20 cellular contexts compared by ENCODE assay signal in genomic region chr7:80199072-80199471, GRCh38.
A peak's percentile ranks its signal among the peaks of the same experiment; 100 is the strongest.
DNase-seq lines count a peak whose midpoint lies in the region; ATAC-seq, FAIRE-seq and TF ChIP-seq lines count a peak whose summit lies in the region.
"Had no signal": no experiment of that assay in that cellular context is flagged by ENCODE, and none has a peak within 500 bp of the region (broad histone marks: within the 10 kb centered on the region; RNA-seq: fewer than 3 reads in every experiment).

No MANE protein-coding gene starts in this region.

- H3K9ac ChIP-seq in kidney (ENCODE audit: low read length in 2 of 2): no peak overlapping the region
- H3K9ac ChIP-seq: GM23248 had no signal

- peaks cover 0 to 4% of the 10 kb centered on the region in 2 donors for H3K36me3 ChIP-seq in kidney (ENCODE audit: control insufficient read depth in 1 of 2, insufficient read depth in 2 of 2, low read length in 2 of 2)

- no peaks in the 10 kb centered on the region for H3K27me3 ChIP-seq in layer of hippocampus (ENCODE audit: control insufficient read depth, insufficient read depth, low read length)
- H3K27me3 ChIP-seq in CD4-positive, alpha-beta T cell (ENCODE audit: control insufficient read depth, insufficient read depth, low read length): no peaks in the 10 kb centered on the region

- no peaks in the 10 kb centered on the region for H3K36me3 Mint-ChIP-seq in CD4-positive, alpha-beta T cell (ENCODE audit: low read depth)

- no peak for TF ChIP-seq RAD21 in A549 (conservative IDR thresholded peaks at IDR 0.05 in 1 of 2, IDR thresholded peaks at IDR 0.05 in 1 of 2)

- no peak overlapping the region for H3K27ac Mint-ChIP-seq in CD4-positive, alpha-beta T cell
- H3K27ac Mint-ChIP-seq: CD8-positive, alpha-beta T cell had no signal

- H3K27ac ChIP-seq in A549 (no peak overlapping the region), angular gyrus (ENCODE audit: low read depth, low read length) (peak overlapping the region; percentile 8), epithelial cell of prostate (no peak overlapping the region), layer of hippocampus (ENCODE audit: low read depth, low read length) (peak overlapping the region; percentile 4), kidney (ENCODE audit: low read depth in 2 of 2, low read length in 2 of 2) (no peak overlapping the region)
- H3K27ac ChIP-seq in CD4-positive, alpha-beta T cell (ENCODE audit: low read depth, low read length): no peak overlapping the region
- H3K27ac ChIP-seq: GM23248 had no signal

- TF ChIP-seq CTCF in A549 (IDR thresholded peaks at IDR 0.05): no peak
- TF ChIP-seq CTCF in CD4-positive, alpha-beta T cell (IDR thresholded peaks at IDR 0.05): no peak
- no peak for TF ChIP-seq CTCF in kidney (IDR thresholded peaks at IDR 0.05; ENCODE audit: borderline replicate concordance, extremely low read depth, insufficient read depth)

- FAIRE-seq in A549 (lab: Jason Lieb, UNC): peak; percentile 23
- no peak for FAIRE-seq in kidney (lab: Jason Lieb, UNC)
- FAIRE-seq: G401.6, GM12892, H1 had no signal

- DNase-seq in A549 (ENCODE audit: low read depth in 1 of 2, low spot score in 1 of 2) (no peak), epithelial cell of prostate (ENCODE audit: low read depth, low spot score) (peak; percentile 18), amniotic stem cell (lab: John Stamatoyannopoulos, UW) (no peak), kidney (no peak)
- no peak for DNase-seq in NK-92 treated with Interleukin-12 subunit alpha and Interleukin-12 subunit beta, amount 100 ng/mL, for 24 hours (lab: John Stamatoyannopoulos, UW)
- DNase-seq in CD4-positive, alpha-beta T cell: no peak
- DNase-seq: 8988T; C1 segment of cervical spinal cord; Caco-2; CD8-positive, alpha-beta T cell; DMS153; DND-41; GM23248; H7; HCEC 1CT had no signal

- POLR2A ChIA-PET in A549 (lab: Yijun Ruan, JAX): no interaction called here
- POLR2A ChIA-PET in CD4-positive, alpha-beta T cell (lab: Charles Lee): no interaction called here

- H3K27me3 Mint-ChIP-seq in CD4-positive, alpha-beta T cell: no peaks in the 10 kb centered on the region

- H3K4me3 Mint-ChIP-seq in CD4-positive, alpha-beta T cell: no peak overlapping the region
- H3K4me3 Mint-ChIP-seq: CD8-positive, alpha-beta T cell had no signal

- intact Hi-C loops in CD4-positive, alpha-beta T cell (cut with DNase I, micrococcal nuclease): no loop called here
- intact Hi-C loops in kidney (cut with DNase I): no loop called here

- TF ChIP-seq POLR2A in A549 (IDR thresholded peaks at IDR 0.05; ENCODE audit: low read length): no peak

- no peak overlapping the region for H3K4me3 ChIP-seq in A549
- H3K4me3 ChIP-seq in kidney (ENCODE audit: low read length in 2 of 2): no peak overlapping the region
- H3K4me3 ChIP-seq: GM23248 had no signal

- CTCF ChIA-PET in A549 (lab: Yijun Ruan, JAX): no interaction called here
- CTCF ChIA-PET in CD4-positive, alpha-beta T cell (lab: Charles Lee): no interaction called here

- no peak for TF ChIP-seq EP300 in A549 (IDR thresholded peaks at IDR 0.05)

- H3K9me3 Mint-ChIP-seq in CD4-positive, alpha-beta T cell: no peaks in the 10 kb centered on the region
- H3K9me3 Mint-ChIP-seq: CD8-positive, alpha-beta T cell had no signal

- no peaks in the 10 kb centered on the region for H3K9me3 ChIP-seq in A549
- no peaks in the 10 kb centered on the region for H3K9me3 ChIP-seq in CD4-positive, alpha-beta T cell (ENCODE audit: control insufficient read depth, low read length)
- H3K9me3 ChIP-seq in kidney (ENCODE audit: control insufficient read depth in 1 of 2, low read length in 2 of 2): no peaks in the 10 kb centered on the region
- H3K9me3 ChIP-seq: Caco-2 had no signal

- H3K4me2 ChIP-seq in A549: no peak overlapping the region

- H3K4me1 ChIP-seq in A549 (no peaks in the 10 kb centered on the region), kidney (ENCODE audit: control insufficient read depth in 1 of 2, insufficient read depth in 1 of 2, low read depth in 1 of 2, low read length in 2 of 2) (no peaks in the 10 kb centered on the region)
- H3K4me1 ChIP-seq: Caco-2 had no signal

- no peaks in the 10 kb centered on the region for H3K4me1 Mint-ChIP-seq in CD4-positive, alpha-beta T cell (ENCODE audit: low read depth)

- ATAC-seq in A549: no peak
- no peak for ATAC-seq in CD4-positive, alpha-beta T cell (ENCODE audit: poor library complexity)
- ATAC-seq: CD8-positive, alpha-beta T cell had no signal

- 92% methylated on average over 5 of the region's 5 CpGs for WGBS in A549 (ENCODE audit: missing lambda C conversion rate)

TF ChIP-seq in A549, 52 proteins besides CTCF, POLR2A, EP300 and RAD21:
- no peak for TF ChIP-seq RNF2 (IDR thresholded peaks at IDR 0.05; ENCODE audit: borderline replicate concordance, low read depth)
- no peak for TF ChIP-seq BHLHE40 (IDR thresholded peaks at IDR 0.05; ENCODE audit: low read depth, low read length)
- TF ChIP-seq SREBF2 (IDR thresholded peaks at IDR 0.05): no peak
- TF ChIP-seq CBX2 (IDR thresholded peaks at IDR 0.05; ENCODE audit: borderline replicate concordance, low read depth): no peak

Comparison
In these comparisons a context has a peak if more than half of its experiments do, and no peak if none do; other contexts are left out.
1. H3K27ac ChIP-seq: peak in angular gyrus (single experiment) and layer of hippocampus (single experiment); none in A549 (0 of 2), epithelial cell of prostate (single experiment), CD4-positive, alpha-beta T cell (single experiment) and kidney (0 of 2).